19 cellular contexts compared by ENCODE assay signal in genomic region chr15:100834731-100835130, GRCh38.
"Had no signal": no experiment of that assay in that cellular context is flagged by ENCODE, and none has a peak within 500 bp of the region (broad histone marks: within the 10 kb centered on the region; RNA-seq: fewer than 3 reads in every experiment).

No MANE protein-coding gene starts in this region.

- H3K4me1 ChIP-seq: ascending aorta, breast epithelium, gastrocnemius medialis, heart left ventricle, left lung had no signal

- H3K27me3 ChIP-seq: ascending aorta, breast epithelium, gastrocnemius medialis, left lung had no signal

- H3K9me3 ChIP-seq: ascending aorta, breast epithelium, gastrocnemius medialis, left lung had no signal

- H3K36me3 ChIP-seq: ascending aorta, breast epithelium, gastrocnemius medialis, heart left ventricle, left lung had no signal

- H3K4me3 ChIP-seq: ascending aorta, breast epithelium, gastrocnemius medialis, heart left ventricle, left lung had no signal

- DNase-seq: activated CD4-positive, alpha-beta T cell treated with anti-CD3 and anti-CD28 coated beads for 1 hour; activated CD8-positive, alpha-beta memory T cell treated with anti-CD3 and anti-CD28 coated beads for 24 hours; activated CD8-positive, alpha-beta memory T cell treated with anti-CD3 and anti-CD28 coated beads, Interleukin-2, amount 50 U/mL, for 48 hours; activated effector memory CD4-positive, alpha-beta T cell treated with anti-CD3 and anti-CD28 coated beads, Interleukin-2, amount 50 U/mL, for 16 hours; activated naive CD4-positive, alpha-beta T cell treated with anti-CD3 and anti-CD28 coated beads, Interleukin-2, amount 50 U/mL, for 16 hours; activated T-cell treated with anti-CD3 and anti-CD28 coated beads, Interleukin-2, amount 50 U/mL, for 48 hours; cerebellar nuclear complex; cortex of kidney; gastrocnemius medialis; heart left ventricle; left lung; midbrain; posterior cingulate gyrus; retina; stimulated activated naive B cell treated with anti-CD40 and anti-IgM and Interleukin-4, amounts not matched to agents 10 μg/mL and 1 μg/mL and 100 μg/mL, for 72 hours had no signal

- FAIRE-seq: endometrium, urothelium cell line had no signal

- H3K27ac ChIP-seq: ascending aorta, breast epithelium, gastrocnemius medialis, heart left ventricle, left lung had no signal

- ATAC-seq: gastrocnemius medialis; heart left ventricle; left lung; stimulated activated naive B cell treated with anti-CD40 and anti-IgM and Interleukin-4, amounts not matched to agents 10 μg/mL and 1 μg/mL and 100 μg/mL, for 72 hours had no signal
